In genomic region chr6:109687271-109687721, GRCh38 we compare ENCODE assay signal across 10 cellular contexts. TPM values are rescaled to one million over a fixed set of nuclear protein-coding genes. Genes with fewer than 3 reads are reported as not detected.
DNase-seq lines count a peak whose midpoint lies in the region; ATAC-seq and TF ChIP-seq lines count a peak whose summit lies in the region.
"Had no signal": no experiment of that assay in that cellular context is flagged by ENCODE, and none has a peak within 500 bp of the region (broad histone marks: within the 10 kb centered on the region; RNA-seq: fewer than 3 reads in every experiment).

No MANE protein-coding gene starts in this region.

- no peak for ATAC-seq in omental fat pad (ENCODE audit: low FRiP score)
- ATAC-seq: body of pancreas had no signal

- H3K4me3 ChIP-seq in foreskin fibroblast (ENCODE audit: low read depth in 1 of 2, low read length in 2 of 2): no peak overlapping the region
- H3K4me3 ChIP-seq: body of pancreas had no signal

- TF ChIP-seq CTCF in foreskin fibroblast (IDR thresholded peaks at IDR 0.05; ENCODE audit: low read depth, low read length) (no peak), omental fat pad (IDR thresholded peaks at IDR 0.05) (no peak)

- DNase-seq in AG08396 (ENCODE audit: low spot score) (peak; percentile 66), GM04503 (ENCODE audit: low read depth) (peak; percentile 72), SIG-M5 (lab: John Stamatoyannopoulos, UW) (peak; percentile 12), foreskin fibroblast (peak; percentile 95 to 97), NCI-H1694 (lab: John Stamatoyannopoulos, UW) (no peak), SK-N-DZ (ENCODE audit: low spot score) (no peak), NCI-H2227 treated with DMSO at 0.1 percent for 48 hours (lab: John Stamatoyannopoulos, UW) (no peak), omental fat pad (ENCODE audit: low spot score) (no peak)
- DNase-seq: islet precursor cell had no signal

RNA-seq across cellular contexts. Expression of gene AK9, which starts 3.7 kb away (rescaled TPM):
- polyA plus RNA-seq in SK-N-DZ (2014; cell fraction: cytosol; rRNA removed): 12.7 and 17.8 TPM in 2 replicates
- 10.0 and 13.6 TPM in 2 replicates for polyA plus RNA-seq in SK-N-DZ (2014; cell fraction: nucleus; rRNA removed)
- total RNA-seq in omental fat pad: 10 to 100 TPM in 2 of 4 donors, 1 to 10 TPM in 2; 5.4 to 14.8 (median 8.2) TPM

RNA-seq across cellular contexts. Expression of gene FIG4, which starts 3.8 kb away (rescaled TPM):
- polyA plus RNA-seq in SK-N-DZ (2014; cell fraction: cytosol; rRNA removed): 10.9 and 15.8 TPM in 2 replicates
- 11.3 and 26.0 TPM in 2 replicates for polyA plus RNA-seq in SK-N-DZ (2014; cell fraction: nucleus; rRNA removed)
- 10 to 100 TPM in 2 of 4 donors, 1 to 10 TPM in 2; 9.4 to 18.1 (median 13.2) TPM for total RNA-seq in omental fat pad

Comparison
In these comparisons a context has a peak if more than half of its experiments do, and no peak if none do; other contexts are left out.
1. DNase-seq: peak in AG08396 (single experiment), GM04503 (single experiment), SIG-M5 (single experiment) and foreskin fibroblast (2 of 2); none in NCI-H1694 (single experiment), SK-N-DZ (single experiment), NCI-H2227 treated with DMSO at 0.1 percent for 48 hours (single experiment) and omental fat pad (single experiment).